ENCODE assay signal across 16 cellular contexts in the genomic region with DNA sequence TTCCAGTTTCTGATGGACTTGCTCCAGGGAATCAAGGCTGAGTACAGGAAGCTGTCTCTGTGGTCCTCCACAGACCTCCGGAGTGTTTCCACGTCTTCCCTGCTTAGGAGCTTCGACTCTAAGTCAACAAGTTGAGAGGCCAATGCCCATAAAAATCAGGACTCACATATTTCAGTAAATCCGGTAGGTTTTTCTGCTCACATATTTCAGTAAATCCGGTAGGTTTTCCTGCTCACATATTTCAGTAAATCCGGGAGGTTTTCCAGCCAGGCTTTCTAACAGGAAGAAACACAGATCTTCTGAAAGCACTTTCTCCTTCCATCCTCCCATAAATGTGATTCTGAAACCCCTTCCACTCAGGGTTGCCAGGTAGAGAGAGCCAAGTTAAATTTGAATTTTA.
"Had no signal": no experiment of that assay in that cellular context is flagged by ENCODE, and none has a peak within 500 bp of the region (broad histone marks: within the 10 kb centered on the region; RNA-seq: fewer than 3 reads in every experiment).

No MANE protein-coding gene starts in this region.

- DNase-seq: activated effector memory CD4-positive, alpha-beta T cell treated with anti-CD3 and anti-CD28 coated beads, Interleukin-2, amount 50 U/mL, for 16 hours; activated T-cell treated with anti-CD3 and anti-CD28 coated beads, Interleukin-2, amount 50 U/mL, for 24 hours; amygdala; foreskin melanocyte; heart left ventricle; mucosa of descending colon; natural killer cell; nucleus accumbens; right cardiac atrium; T-helper 2 cell; tibial artery; uterus had no signal

- H3K27ac ChIP-seq: heart left ventricle, tibial artery, uterus had no signal

- H3K36me3 Mint-ChIP-seq: activated naive CD4-positive, alpha-beta T cell treated with anti-CD3 and anti-CD28 coated beads, Interleukin-2, amount 50 U/mL, for 72 hours; natural killer cell had no signal

- H3K27me3 Mint-ChIP-seq: activated T-cell treated with anti-CD3 and anti-CD28 coated beads, Interleukin-2, amount 50 U/mL, for 24 hours had no signal

- H3K4me3 ChIP-seq: heart left ventricle, lung, mucosa of descending colon, smooth muscle cell, tibial artery, uterus had no signal

- H3K4me1 ChIP-seq: heart left ventricle, tibial artery, uterus had no signal

- H3K27me3 ChIP-seq: tibial artery, uterus had no signal

- H3K4me3 Mint-ChIP-seq: activated T-cell treated with anti-CD3 and anti-CD28 coated beads, Interleukin-2, amount 50 U/mL, for 24 hours; natural killer cell; stimulated activated effector memory CD8-positive, alpha-beta T cell treated with anti-CD3 and anti-CD28 coated beads, Interleukin-12 subunit alpha, Interleukin-12 subunit beta, amount 100 ng/mL, for 72 hours had no signal

- H3K36me3 ChIP-seq: heart left ventricle, tibial artery, uterus had no signal

- H3K9me3 Mint-ChIP-seq: activated naive CD4-positive, alpha-beta T cell treated with anti-CD3 and anti-CD28 coated beads, Interleukin-2, amount 50 U/mL, for 72 hours; activated T-cell treated with anti-CD3 and anti-CD28 coated beads, Interleukin-2, amount 50 U/mL, for 24 hours; natural killer cell; stimulated activated effector memory CD8-positive, alpha-beta T cell treated with anti-CD3 and anti-CD28 coated beads, Interleukin-12 subunit alpha, Interleukin-12 subunit beta, amount 100 ng/mL, for 72 hours had no signal

- H3K9me3 ChIP-seq: heart left ventricle, mucosa of descending colon, tibial artery, uterus had no signal

- H3K27ac Mint-ChIP-seq: activated naive CD4-positive, alpha-beta T cell treated with anti-CD3 and anti-CD28 coated beads, Interleukin-2, amount 50 U/mL, for 72 hours; activated T-cell treated with anti-CD3 and anti-CD28 coated beads, Interleukin-2, amount 50 U/mL, for 24 hours; natural killer cell; stimulated activated effector memory CD8-positive, alpha-beta T cell treated with anti-CD3 and anti-CD28 coated beads, Interleukin-12 subunit alpha, Interleukin-12 subunit beta, amount 100 ng/mL, for 72 hours had no signal

- H3K4me1 Mint-ChIP-seq: natural killer cell; stimulated activated effector memory CD8-positive, alpha-beta T cell treated with anti-CD3 and anti-CD28 coated beads, Interleukin-12 subunit alpha, Interleukin-12 subunit beta, amount 100 ng/mL, for 72 hours had no signal

- ATAC-seq: activated naive CD4-positive, alpha-beta T cell treated with anti-CD3 and anti-CD28 coated beads, Interleukin-2, amount 50 U/mL, for 72 hours; heart left ventricle; mucosa of descending colon; natural killer cell; right cardiac atrium; stimulated activated effector memory CD8-positive, alpha-beta T cell treated with anti-CD3 and anti-CD28 coated beads, Interleukin-12 subunit alpha, Interleukin-12 subunit beta, amount 100 ng/mL, for 72 hours had no signal
